ENCODE assay signal across 16 cellular contexts in the genomic region with DNA sequence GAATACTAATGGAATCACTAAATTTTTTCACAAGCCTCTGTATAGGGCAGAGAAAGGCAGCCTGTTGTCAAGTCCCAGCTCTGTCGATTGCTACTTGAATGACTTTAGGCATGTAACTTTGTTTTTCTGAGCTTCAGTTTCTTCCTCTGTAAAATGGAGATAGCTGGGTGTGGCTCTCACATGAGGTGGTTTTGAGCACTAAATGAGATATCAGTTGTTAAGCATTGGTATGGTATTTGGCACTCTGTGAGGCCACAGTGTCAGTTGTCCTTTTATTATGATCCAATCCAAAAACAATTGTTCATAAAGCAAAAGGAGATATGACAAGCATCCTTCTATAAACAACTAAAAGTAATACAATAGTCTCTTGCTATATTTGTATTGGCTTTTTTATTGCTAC.
DNase-seq lines count a peak whose midpoint lies in the region; ATAC-seq and TF ChIP-seq lines count a peak whose summit lies in the region.
"Had no signal": no experiment of that assay in that cellular context is flagged by ENCODE, and none has a peak within 500 bp of the region (broad histone marks: within the 10 kb centered on the region; RNA-seq: fewer than 3 reads in every experiment).

No MANE protein-coding gene starts in this region.

- intact Hi-C loops in activated CD4-positive, alpha-beta memory T cell treated with anti-CD3 and anti-CD28 coated beads for 36 hours (cut with micrococcal nuclease), result no loop called here

- H3K4me1 ChIP-seq in KMS-11 (ENCODE audit: low read depth, poor library complexity, severe bottlenecking), result peaks cover 62% of the 10 kb centered on the region
- H3K4me1 ChIP-seq: HAP-1 had no signal

- peak overlapping the region; percentile 59 for H3K27ac Mint-ChIP-seq in activated CD4-positive, alpha-beta memory T cell treated with anti-CD3 and anti-CD28 coated beads, Interleukin-2, amount 10 ng/mL, durations not matched to agents 7 days and 5 days
- no peak overlapping the region for H3K27ac Mint-ChIP-seq in activated CD4-positive, alpha-beta memory T cell treated with anti-CD3 and anti-CD28 coated beads for 36 hours
- peak overlapping the region; percentile 0 for H3K27ac Mint-ChIP-seq in mesothelial cell of epicardium
- H3K27ac Mint-ChIP-seq: CD4-positive, alpha-beta T cell had no signal

- DNase-seq in activated CD4-positive, alpha-beta memory T cell treated with anti-CD3 and anti-CD28 coated beads, Interleukin-2, amount 10 ng/mL, durations not matched to agents 7 days and 5 days, result no peak
- DNase-seq in activated CD4-positive, alpha-beta memory T cell treated with anti-CD3 and anti-CD28 coated beads for 36 hours, result no peak
- DNase-seq in mesothelial cell of epicardium (ENCODE audit: low spot score in 2 of 2, unreplicated experiment in 2 of 2), result no peak
- no peak for DNase-seq in DMS79 (lab: John Stamatoyannopoulos, UW)
- DNase-seq: Calu3; CD4-positive, alpha-beta T cell; DND-41; GF-D8; NCI-H1092; NCI-H2107; NCI-H446; Right ventricle myocardium superior had no signal

- no peaks in the 10 kb centered on the region for H3K79me2 ChIP-seq in KMS-11 (ENCODE audit: insufficient read depth, low read depth)

- H3K27me3 ChIP-seq in KMS-11 (ENCODE audit: insufficient read depth, low read depth), result no peaks in the 10 kb centered on the region

- peaks cover 78% of the 10 kb centered on the region for H3K4me1 Mint-ChIP-seq in activated CD4-positive, alpha-beta memory T cell treated with anti-CD3 and anti-CD28 coated beads, Interleukin-2, amount 10 ng/mL, durations not matched to agents 7 days and 5 days
- peaks cover 70% of the 10 kb centered on the region for H3K4me1 Mint-ChIP-seq in activated CD4-positive, alpha-beta memory T cell treated with anti-CD3 and anti-CD28 coated beads for 36 hours (ENCODE audit: low read depth)
- H3K4me1 Mint-ChIP-seq in mesothelial cell of epicardium, result peaks cover 23% of the 10 kb centered on the region

- H3K27me3 Mint-ChIP-seq in activated CD4-positive, alpha-beta memory T cell treated with anti-CD3 and anti-CD28 coated beads, Interleukin-2, amount 10 ng/mL, durations not matched to agents 7 days and 5 days, result no peaks in the 10 kb centered on the region
- no peaks in the 10 kb centered on the region for H3K27me3 Mint-ChIP-seq in activated CD4-positive, alpha-beta memory T cell treated with anti-CD3 and anti-CD28 coated beads for 36 hours
- H3K27me3 Mint-ChIP-seq in mesothelial cell of epicardium (ENCODE audit: low read depth), result no peaks in the 10 kb centered on the region
- H3K27me3 Mint-ChIP-seq: CD4-positive, alpha-beta T cell had no signal

- peak overlapping the region; percentile 82 for H3K4me2 ChIP-seq in KMS-11

- no peak overlapping the region for H2AFZ ChIP-seq in KMS-11 (ENCODE audit: low read depth)

- no peaks in the 10 kb centered on the region for H4K20me1 ChIP-seq in KMS-11 (ENCODE audit: insufficient read depth)

- peaks cover 22% of the 10 kb centered on the region for H3K9me3 Mint-ChIP-seq in activated CD4-positive, alpha-beta memory T cell treated with anti-CD3 and anti-CD28 coated beads, Interleukin-2, amount 10 ng/mL, durations not matched to agents 7 days and 5 days
- no peaks in the 10 kb centered on the region for H3K9me3 Mint-ChIP-seq in activated CD4-positive, alpha-beta memory T cell treated with anti-CD3 and anti-CD28 coated beads for 36 hours
- H3K9me3 Mint-ChIP-seq in mesothelial cell of epicardium, result peaks cover 14% of the 10 kb centered on the region
- H3K9me3 Mint-ChIP-seq: CD4-positive, alpha-beta T cell had no signal

- no peak overlapping the region for H3K9ac ChIP-seq in KMS-11

- CTCF ChIA-PET in activated CD4-positive, alpha-beta memory T cell treated with anti-CD3 and anti-CD28 coated beads, Interleukin-2, amount 10 ng/mL, durations not matched to agents 7 days and 5 days (lab: Charles Lee), result interaction anchor here (1.0 to 2.1 kb wide), 2 partner anchors 13 to 50 kb away, joined by 3 to 18 read pairs; no protein-coding TSS in a partner anchor
- CTCF ChIA-PET in activated CD4-positive, alpha-beta memory T cell treated with anti-CD3 and anti-CD28 coated beads for 36 hours (lab: Charles Lee), result interaction anchor here (1.2 to 1.4 kb wide), 2 partner anchors 9 to 12 kb away, joined by 3 to 8 read pairs; no protein-coding TSS in a partner anchor

- H3K36me3 ChIP-seq in KMS-11 (ENCODE audit: insufficient read depth), result no peaks in the 10 kb centered on the region
- H3K36me3 ChIP-seq: HAP-1 had no signal

- no peak for ATAC-seq in HG03095 (IDR thresholded peaks at IDR 0.05; ENCODE audit: unreplicated experiment)

- H3K27ac ChIP-seq in KMS-11, result peak overlapping the region; percentile 28; the same call in 1 of the 2 replicates
- H3K27ac ChIP-seq in VCaP, result peak overlapping the region; percentile 47

- H3K4me3 Mint-ChIP-seq in activated CD4-positive, alpha-beta memory T cell treated with anti-CD3 and anti-CD28 coated beads, Interleukin-2, amount 10 ng/mL, durations not matched to agents 7 days and 5 days, result no peak overlapping the region
- no peak overlapping the region for H3K4me3 Mint-ChIP-seq in activated CD4-positive, alpha-beta memory T cell treated with anti-CD3 and anti-CD28 coated beads for 36 hours
- H3K4me3 Mint-ChIP-seq in mesothelial cell of epicardium, result no peak overlapping the region
- H3K4me3 Mint-ChIP-seq: CD4-positive, alpha-beta T cell had no signal

- H3K4me3 ChIP-seq in KMS-11 (IDR thresholded peaks at IDR 0.05; ENCODE audit: insufficient read depth, low read depth, low read length), result no peak overlapping the region
- H3K4me3 ChIP-seq: HAP-1 had no signal

- H3K36me3 Mint-ChIP-seq in activated CD4-positive, alpha-beta memory T cell treated with anti-CD3 and anti-CD28 coated beads, Interleukin-2, amount 10 ng/mL, durations not matched to agents 7 days and 5 days (ENCODE audit: low read depth), result peaks cover 43% of the 10 kb centered on the region
- H3K36me3 Mint-ChIP-seq in activated CD4-positive, alpha-beta memory T cell treated with anti-CD3 and anti-CD28 coated beads for 36 hours, result no peaks in the 10 kb centered on the region
- H3K36me3 Mint-ChIP-seq in mesothelial cell of epicardium, result no peaks in the 10 kb centered on the region

- no peak for TF ChIP-seq CTCF in KMS-11 (conservative IDR thresholded peaks at IDR 0.05; ENCODE audit: low read depth, low read length)
- no peak for TF ChIP-seq CTCF in VCaP (conservative IDR thresholded peaks at IDR 0.05)
- TF ChIP-seq CTCF in mesothelial cell of epicardium (IDR thresholded peaks at IDR 0.05; ENCODE audit: unreplicated experiment), result no peak

- POLR2A ChIA-PET in activated CD4-positive, alpha-beta memory T cell treated with anti-CD3 and anti-CD28 coated beads, Interleukin-2, amount 10 ng/mL, durations not matched to agents 7 days and 5 days (lab: Charles Lee), result interaction anchor here (1.0 to 2.6 kb wide), 5 partner anchors 13 to 236 kb away, joined by 3 to 27 read pairs (median 5); a partner anchor contains a TSS
- POLR2A ChIA-PET in activated CD4-positive, alpha-beta memory T cell treated with anti-CD3 and anti-CD28 coated beads for 36 hours (lab: Charles Lee), result interaction anchor here (0.8 kb wide), 1 partner anchor 75 kb away, joined by 3 read pairs; no protein-coding TSS in a partner anchor
